Comparison of ENCODE assay signal across 8 cellular contexts in genomic region chr6:89432875-89433636, GRCh38. TPM values are rescaled to one million over a fixed set of nuclear protein-coding genes. Genes with fewer than 3 reads are reported as not detected.
A peak's percentile ranks its signal among the peaks of the same experiment; 100 is the strongest.
DNase-seq lines count a peak whose midpoint lies in the region; ATAC-seq, FAIRE-seq and TF ChIP-seq lines count a peak whose summit lies in the region.

Gene ANKRD6, plus strand, starts transcription at chr6:89433152. Its CDS starts 133,825 bp downstream, at chr6:89566977.

- ATAC-seq in right cardiac atrium = peak; percentile 97 to 98

- H3K27me3 ChIP-seq in right cardiac atrium (ENCODE audit: control insufficient read depth, insufficient read depth) = no peaks in the 10 kb centered on the region

- H3K27ac ChIP-seq in right cardiac atrium (ENCODE audit: low read length) = no peak within 1 kb of the TSS

- no peaks in the 10 kb centered on the region for H3K9me3 ChIP-seq in right cardiac atrium (ENCODE audit: control insufficient read depth, low read length)

- whole genome bisulfite sequencing in right cardiac atrium = under 1% methylated on average over 86 of the region's 86 CpGs

- in situ Hi-C loops in G401 (cut with HindIII; ENCODE audit: low sequenced_read_pairs) = loop anchor here (10.0 kb wide), 1 partner anchor 202 kb away; the partner anchor contains the start of gene LYRM2

- intact Hi-C loops in right cardiac atrium (cut with DNase I) = loop anchor here (2.0 to 5.0 kb wide), 3 partner anchors 174 to 179 kb away; no protein-coding TSS in a partner anchor

- no peak for FAIRE-seq in RCC 7860 (lab: Jason Lieb, UNC)

- peak within 1 kb of the TSS; percentile 51 for H3K4me3 ChIP-seq in LNCaP clone FGC (ENCODE audit: low read depth, low read length)
- peak within 1 kb of the TSS; percentile 81 for H3K4me3 ChIP-seq in right cardiac atrium (ENCODE audit: low read length)

- DNase-seq in G401 (ENCODE audit: low spot score) (peak; percentile 63), GOT3 (lab: John Stamatoyannopoulos, UW) (peak; percentile 26), LNCaP clone FGC (ENCODE audit: low read depth) (no peak), T-helper 1 cell (peak; percentile 62 to 77 (median 69)), amniotic epithelial cell (ENCODE audit: low read depth) (peak; percentile 8), right cardiac atrium (peak; percentile 78 to 94 (median 92)), retina (peak; percentile 86), RCC 7860 (ENCODE audit: low spot score) (no peak)

- peak; percentile 80 for TF ChIP-seq CTCF in LNCaP clone FGC (IDR thresholded peaks at IDR 0.05; ENCODE audit: control insufficient read depth, extremely low read depth, insufficient read depth)

- no peaks in the 10 kb centered on the region for H3K4me1 ChIP-seq in right cardiac atrium (ENCODE audit: control insufficient read depth, insufficient read depth, low read length)

RNA-seq across cellular contexts. Expression of gene ANKRD6, which starts in this region (rescaled TPM):
- 12.1 and 22.1 TPM in 2 replicates for total RNA-seq in G401 (2014; rRNA removed; shearing (Covaris generic))
- 10 to 100 TPM; 17.9 to 22.8 (median 21.0) TPM for total RNA-seq in right cardiac atrium
- 6.7 TPM for polyA plus RNA-seq in right cardiac atrium

Comparison
In these comparisons a context has a peak if more than half of its experiments do, and no peak if none do; other contexts are left out.
1. DNase-seq: peak in G401 (single experiment), GOT3 (single experiment), T-helper 1 cell (5 of 5), amniotic epithelial cell (single experiment), right cardiac atrium (3 of 3) and retina (single experiment); none in LNCaP clone FGC (single experiment) and RCC 7860 (single experiment).